27 cellular contexts compared by ENCODE assay signal in the genomic region with DNA sequence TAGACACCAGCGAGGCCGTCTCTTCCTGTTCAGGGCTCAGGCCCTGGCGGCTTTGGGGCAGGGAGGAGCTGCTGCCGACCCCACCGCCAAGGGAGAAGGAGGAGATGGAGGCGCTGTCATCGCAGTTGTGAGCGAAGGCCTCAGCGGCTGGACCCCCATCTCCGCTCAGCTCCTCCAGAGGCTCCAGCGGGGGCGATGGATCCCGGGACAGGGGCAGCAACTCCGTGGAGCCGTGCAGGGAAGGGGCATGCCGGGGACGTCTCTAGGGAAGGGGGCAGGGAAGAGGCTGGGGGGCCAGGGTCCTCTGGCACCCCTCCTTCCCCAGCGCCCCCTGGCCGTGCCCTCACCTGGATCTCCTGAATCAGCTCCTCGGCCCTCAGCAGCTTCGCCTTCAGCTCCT. TPM values are rescaled to one million over a fixed set of nuclear protein-coding genes. Genes with fewer than 3 reads are reported as not detected.
DNase-seq lines count a peak whose midpoint lies in the region; ATAC-seq, FAIRE-seq and TF ChIP-seq lines count a peak whose summit lies in the region.
"Had no signal": no experiment of that assay in that cellular context is flagged by ENCODE, and none has a peak within 500 bp of the region (broad histone marks: within the 10 kb centered on the region; RNA-seq: fewer than 3 reads in every experiment).

No MANE protein-coding gene starts in this region.

- no peaks in the 10 kb centered on the region for H3K9me1 ChIP-seq in K562 (ENCODE audit: control insufficient read depth, insufficient read depth, low read length)

- no peak for TF ChIP-seq RAD21 in K562 (CRISPR knock-in tag; conservative IDR thresholded peaks at IDR 0.05 in 1 of 2, IDR thresholded peaks at IDR 0.05 in 1 of 2)

- no peak overlapping the region for H3K4me3 Mint-ChIP-seq in stimulated activated naive CD8-positive, alpha-beta T cell treated with anti-CD3 and anti-CD28 coated beads, Interleukin-15, amount 100 ng/mL, for 72 hours

- H3K9me3 Mint-ChIP-seq in stimulated activated naive CD8-positive, alpha-beta T cell treated with anti-CD3 and anti-CD28 coated beads, Interleukin-15, amount 100 ng/mL, for 72 hours = no peaks in the 10 kb centered on the region
- H3K9me3 Mint-ChIP-seq: CD4-positive, alpha-beta memory T cell had no signal

- no peak for TF ChIP-seq EP300 in K562 (IDR thresholded peaks at IDR 0.05; ENCODE audit: low read length)

- CTCF ChIA-PET in K562 (lab: Yijun Ruan, JAX; ENCODE audit: low intra/inter-chr PET ratio) (no interaction called here), RWPE1 (lab: Yijun Ruan, JAX) (no interaction called here)

- peaks cover 5% of the 10 kb centered on the region for H3K4me1 Mint-ChIP-seq in stimulated activated naive CD8-positive, alpha-beta T cell treated with anti-CD3 and anti-CD28 coated beads, Interleukin-15, amount 100 ng/mL, for 72 hours
- H3K4me1 Mint-ChIP-seq: CD4-positive, alpha-beta memory T cell had no signal

- H3K27ac Mint-ChIP-seq in stimulated activated naive CD8-positive, alpha-beta T cell treated with anti-CD3 and anti-CD28 coated beads, Interleukin-15, amount 100 ng/mL, for 72 hours = no peak overlapping the region

- H3K36me3 ChIP-seq in H7 (replicated peaks; ENCODE audit: control insufficient read depth, insufficient read depth, low read length) (peaks cover 1% of the 10 kb centered on the region), K562 (ENCODE audit: control insufficient read depth, insufficient read depth, low read length) (no peaks in the 10 kb centered on the region), neuronal stem cell (replicated peaks in 1 of 2; ENCODE audit: control insufficient read depth in 2 of 2, insufficient read depth in 2 of 2, low read length in 2 of 2) (peaks cover 4 to 43% of the 10 kb centered on the region in 2 donors)

- H3K9ac ChIP-seq in K562 (ENCODE audit: insufficient read depth in 1 of 2, low read depth in 2 of 2, low read length in 2 of 2) (peak overlapping the region in 1 of 2 experiments; percentile 71; a peak in 1 of 4 replicates), neuronal stem cell (ENCODE audit: low read depth, low read length, poor library complexity) (no peak overlapping the region)

- H3K79me2 ChIP-seq in K562 (ENCODE audit: control insufficient read depth, insufficient read depth, low read length) = no peaks in the 10 kb centered on the region

- ATAC-seq in K562 = no peak
- ATAC-seq in stimulated activated naive CD8-positive, alpha-beta T cell treated with anti-CD3 and anti-CD28 coated beads, Interleukin-15, amount 100 ng/mL, for 72 hours = no peak
- ATAC-seq: GM12878 had no signal

- no peak overlapping the region for H3K14ac ChIP-seq in neuronal stem cell (ENCODE audit: low read length)

- H3K4me3 ChIP-seq in H7 (ENCODE audit: insufficient read depth, low read depth, low read length) (no peak overlapping the region), K562 (no peak overlapping the region), neuronal stem cell (ENCODE audit: low read length in 2 of 2) (no peak overlapping the region)
- H3K4me3 ChIP-seq: GM12878, Peyer's patch, SK-N-MC had no signal

- H2BK15ac ChIP-seq in neuronal stem cell (ENCODE audit: low read length) = no peak overlapping the region

- H3K4me2 ChIP-seq in K562 (ENCODE audit: insufficient read depth, low read length) (no peak overlapping the region), neuronal stem cell (ENCODE audit: insufficient read depth, low read length, poor library complexity, severe bottlenecking) (no peak overlapping the region)

- H4K91ac ChIP-seq in neuronal stem cell (ENCODE audit: low read depth, low read length, poor library complexity) = no peak overlapping the region

- H3K79me1 ChIP-seq in neuronal stem cell (ENCODE audit: low read depth, low read length) = peaks cover 2% of the 10 kb centered on the region

- peak overlapping the region; percentile 26 for H2AK5ac ChIP-seq in neuronal stem cell (ENCODE audit: low read depth, low read length)

- POLR2A ChIA-PET in K562 (lab: Yijun Ruan, JAX) = interaction anchor here (0.6 to 2.5 kb wide), 2 partner anchors 9 to 391 kb away, joined by 3 to 10 read pairs; no protein-coding TSS in a partner anchor
- POLR2A ChIA-PET in RWPE1 (lab: Yijun Ruan, JAX; ENCODE audit: low non-redundant PET) = no interaction called here

- H3K4ac ChIP-seq in neuronal stem cell (ENCODE audit: low read length) = no peak overlapping the region

- no peak overlapping the region for H2BK5ac ChIP-seq in neuronal stem cell (ENCODE audit: low read length)

- FAIRE-seq in K562 (lab: Jason Lieb, UNC) = no peak
- FAIRE-seq: A204.1, GM12878, H1 had no signal

- intact Hi-C loops in K562 (cut with micrococcal nuclease) = no loop called here

- H2BK120ac ChIP-seq in neuronal stem cell (ENCODE audit: low read depth, low read length) = no peak overlapping the region

- H3K4me1 ChIP-seq in K562 (replicated peaks in 1 of 2; ENCODE audit: control insufficient read depth in 2 of 2, insufficient read depth in 2 of 2, low read length in 2 of 2) (peaks cover 0 to 18% of the 10 kb centered on the region in 2 experiments; a peak in 2 of 5 replicates), neuronal stem cell (ENCODE audit: control insufficient read depth in 2 of 2, insufficient read depth in 1 of 2, low read depth in 1 of 2, low read length in 2 of 2) (no peaks in the 10 kb centered on the region)
- H3K4me1 ChIP-seq: Peyer's patch had no signal

- H2AFZ ChIP-seq in K562 (ENCODE audit: low read depth, low read length) (no peak overlapping the region), neuronal stem cell (ENCODE audit: low read length) (no peak overlapping the region)

- H3K18ac ChIP-seq in neuronal stem cell (ENCODE audit: low read length) = no peak overlapping the region

- TF ChIP-seq POLR2A in K562 (conservative IDR thresholded peaks at IDR 0.05) = no peak

- in situ Hi-C loops in K562 (cut with MboI) = no loop called here

- H4K8ac ChIP-seq in neuronal stem cell (ENCODE audit: low read depth, low read length) = no peak overlapping the region

- no peaks in the 10 kb centered on the region for H4K20me1 ChIP-seq in K562 (replicated peaks; ENCODE audit: control insufficient read depth, insufficient read depth, low read length)

- TF ChIP-seq CTCF in K562 (IDR thresholded peaks at IDR 0.05 in 2 of 3, conservative IDR thresholded peaks at IDR 0.05 in 1 of 3; ENCODE audit: insufficient read depth in 2 of 3, low read depth in 1 of 3, low read length in 3 of 3) = no peak
- TF ChIP-seq CTCF in RWPE1 (conservative IDR thresholded peaks at IDR 0.05; ENCODE audit: low read depth) = no peak

- H3K27ac ChIP-seq in K562 (ENCODE audit: extremely low read depth, low read depth, low read length) (no peak overlapping the region), neuronal stem cell (replicated peaks; ENCODE audit: low read length) (no peak overlapping the region), RWPE1 (no peak overlapping the region)
- H3K27ac ChIP-seq: HL-60, Peyer's patch, SK-N-MC had no signal

- peak overlapping the region; percentile 58 for H2BK12ac ChIP-seq in neuronal stem cell (ENCODE audit: low read length)

- BruUV-seq in K562 (replicated peaks; lab: Mats Ljungman, UMichigan) = no TSS peak

- 88% methylated on average over 11 of the region's 21 CpGs for WGBS in K562 (ENCODE audit: insufficient coverage, low coverage, missing lambda C conversion rate)
- no CpG with 5 or more reads among the region's 21 CpGs for WGBS in neuronal stem cell (ENCODE audit: extremely low coverage in 2 of 2, insufficient read length in 2 of 2, insufficient replicate concordance in 1 of 2), 2 donors

- H3K27me3 ChIP-seq in H7 (ENCODE audit: control insufficient read depth, insufficient read depth, low read length) (no peaks in the 10 kb centered on the region), K562 (ENCODE audit: control insufficient read depth in 2 of 2, insufficient read depth in 2 of 2, low read length in 2 of 2) (no peaks in the 10 kb centered on the region), neuronal stem cell (ENCODE audit: control insufficient read depth in 3 of 3, insufficient read depth in 3 of 3, low read depth in 1 of 3, low read length in 3 of 3) (no peaks in the 10 kb centered on the region)
- H3K27me3 ChIP-seq: Peyer's patch had no signal

- DNase-seq in H7 (peak; percentile 57), K562 (ENCODE audit: extremely low read depth in 1 of 4, low spot score in 3 of 4) (peak in 2 of 4 experiments; percentile 8 to 13), neuronal stem cell (ENCODE audit: low spot score) (no peak), RWPE1 (ENCODE audit: low spot score) (no peak), AG20443 (ENCODE audit: low spot score) (no peak)
- no peak for DNase-seq in stimulated activated naive CD8-positive, alpha-beta T cell treated with anti-CD3 and anti-CD28 coated beads, Interleukin-15, amount 100 ng/mL, for 72 hours
- DNase-seq: AML-193; C1 segment of cervical spinal cord; CD4-positive, alpha-beta memory T cell; COR-L47; EL; GDM1; Karpas-422; NCI-H1436; NCI-H187; NCI-H2081 treated with DMSO at 0.1 percent for 48 hours; NCI-H226; OCI-M1; Peyer's patch; SIG-M5 had no signal

- no peaks in the 10 kb centered on the region for H3K9me3 ChIP-seq in K562 (replicated peaks; ENCODE audit: control insufficient read depth, insufficient read depth, low read depth, low read length)
- no peaks in the 10 kb centered on the region for H3K9me3 ChIP-seq in neuronal stem cell (replicated peaks in 1 of 2; ENCODE audit: control insufficient read depth in 2 of 2, insufficient read depth in 1 of 2, low read depth in 1 of 2, low read length in 2 of 2)
- H3K9me3 ChIP-seq: Peyer's patch had no signal

- H3K27me3 Mint-ChIP-seq in stimulated activated naive CD8-positive, alpha-beta T cell treated with anti-CD3 and anti-CD28 coated beads, Interleukin-15, amount 100 ng/mL, for 72 hours = no peaks in the 10 kb centered on the region
- H3K27me3 Mint-ChIP-seq: CD4-positive, alpha-beta memory T cell had no signal

- peak overlapping the region; percentile 20 for H3K23ac ChIP-seq in neuronal stem cell (ENCODE audit: low read depth, low read length, poor library complexity)

RNA-seq across cellular contexts. Expression of a gene that starts 10.7 kb away (rescaled TPM):
- total RNA-seq in H7 (2014; rRNA removed; shearing (Covaris generic)) = 13.3 and 17.3 TPM in 2 replicates
- 11.5 and 16.7 TPM in 2 replicates for total RNA-seq in K562 (2011; cell fraction: chromatin; rRNA removed; ENCODE audit: low replicate concordance)
- 12.7 and 13.3 TPM in 2 replicates for total RNA-seq in K562 (2011; cell fraction: nucleolus; rRNA removed)
- total RNA-seq in K562 (2011; cell fraction: nucleoplasm; rRNA removed) = 7.5 and 12.1 TPM in 2 replicates
- total RNA-seq in K562 (2014; rRNA removed) = 13.4 and 14.4 TPM in 2 replicates
- total RNA-seq in K562 (2014; rRNA removed; fragmentation: Illumina TruSeq; extraction: Trizol) = 1.3 and 2.4 TPM in 2 replicates
- 10.1 and 11.0 TPM in 2 replicates for total RNA-seq in K562 (2015; rRNA removed; fragmentation: Illumina TruSeq; extraction: Trizol)
- total RNA-seq in K562 (2021) = 7.9 and 10.6 TPM in 2 replicates
- polyA plus RNA-seq in K562 (2011; rRNA removed) = 3.5 and 4.9 TPM in 2 replicates
- polyA plus RNA-seq in K562 (2011; cell fraction: cytosol; rRNA removed) = 3.5 and 6.3 TPM in 2 replicates
- polyA plus RNA-seq in K562 (2011; cell fraction: nucleus; rRNA removed) = 8.3 and 10.7 TPM in 2 replicates
- polyA plus RNA-seq in K562 (2012) = 9.7 and 12.6 TPM in 2 replicates
- polyA plus RNA-seq in K562 (2014; fragmentation: Illumina TruSeq; extraction: Trizol) = 1.6 and 4.5 TPM in 2 replicates
- under 1 TPM; 0.15 to 0.20 TPM for polyA plus RNA-seq in K562 (2014; fragmentation: Nextera tagmentation; extraction: Ambion mirVana)
- 10.3 and 16.6 TPM in 2 replicates for polyA plus RNA-seq in K562 (2014; rRNA removed)
- polyA minus RNA-seq in K562 (2011; rRNA and poly(A)+ RNA removed) = 2.9 and 3.5 TPM in 2 replicates
- 1.8 and 4.3 TPM in 2 replicates for polyA minus RNA-seq in K562 (2011; cell fraction: cytosol; rRNA and poly(A)+ RNA removed)
- polyA minus RNA-seq in K562 (2011; cell fraction: nucleus; rRNA and poly(A)+ RNA removed) = 4.1 and 4.6 TPM in 2 replicates
- polyA plus RNA-seq in neuronal stem cell (2013, experiment 1 of 2) = 5.9 TPM
- polyA plus RNA-seq in neuronal stem cell (2013, experiment 2 of 2) = 5.4 TPM

RNA-seq across cellular contexts. Expression of a gene that starts 17.4 kb away (rescaled TPM):
- 1.2 and 1.9 TPM in 2 replicates for total RNA-seq in H7 (2014; rRNA removed; shearing (Covaris generic))
- total RNA-seq in K562 (2011; cell fraction: chromatin; rRNA removed; ENCODE audit: low replicate concordance) = 1.8 TPM in 1 of 2 replicates, not detected in the other
- total RNA-seq in K562 (2011; cell fraction: nucleolus; rRNA removed) = 1.2 and 1.8 TPM in 2 replicates
- total RNA-seq in K562 (2011; cell fraction: nucleoplasm; rRNA removed) = 0.76 and 1.0 TPM in 2 replicates
- total RNA-seq in K562 (2014; rRNA removed) (2.8 and 4.0 TPM in 2 replicates), K562 (2014; rRNA removed; fragmentation: Illumina TruSeq; extraction: Trizol) (1.2 and 1.3 TPM in 2 replicates), K562 (2015; rRNA removed; fragmentation: Illumina TruSeq; extraction: Trizol) (3.3 and 4.0 TPM in 2 replicates), K562 (2021) (3.0 and 3.7 TPM in 2 replicates)
- polyA plus RNA-seq in K562 (2011; rRNA removed) (1.4 and 2.1 TPM in 2 replicates), K562 (2014; fragmentation: Illumina TruSeq; extraction: Trizol) (1.3 and 3.3 TPM in 2 replicates), K562 (2014; fragmentation: Nextera tagmentation; extraction: Ambion mirVana) (under 1 TPM in 1 of 2 experiments, not detected in 1; 0.27 TPM), K562 (2014; rRNA removed) (2.6 and 4.1 TPM in 2 replicates)
- 4.8 and 6.7 TPM in 2 replicates for polyA plus RNA-seq in K562 (2011; cell fraction: cytosol; rRNA removed)
- polyA plus RNA-seq in K562 (2011; cell fraction: nucleus; rRNA removed) = 1.9 and 2.5 TPM in 2 replicates
- 4.0 and 6.3 TPM in 2 replicates for polyA plus RNA-seq in K562 (2012)
- polyA minus RNA-seq in K562 (2011; rRNA and poly(A)+ RNA removed) = 0.33 and 0.60 TPM in 2 replicates
- polyA minus RNA-seq in K562 (2011; cell fraction: cytosol; rRNA and poly(A)+ RNA removed) = 3.4 TPM in 1 of 2 replicates, not detected in the other
- polyA minus RNA-seq in K562 (2011; cell fraction: nucleus; rRNA and poly(A)+ RNA removed) = 0.40 and 1.3 TPM in 2 replicates
- 0.21 TPM for polyA plus RNA-seq in neuronal stem cell (2013, experiment 1 of 2)
- 0.14 TPM for polyA plus RNA-seq in neuronal stem cell (2013, experiment 2 of 2)
- total RNA-seq: CD4-positive, alpha-beta memory T cell; M059J had no signal
- polyA plus RNA-seq: AG04450 had no signal

RNA-seq across cellular contexts. Expression of a gene that starts 36.0 kb away (rescaled TPM):
- 0.10 and 1.0 TPM in 2 replicates for total RNA-seq in H7 (2014; rRNA removed; shearing (Covaris generic))
- 19.9 and 68.6 TPM in 2 replicates for total RNA-seq in K562 (2011; cell fraction: chromatin; rRNA removed; ENCODE audit: low replicate concordance)
- total RNA-seq in K562 (2011; cell fraction: nucleolus; rRNA removed) = 13.0 and 15.8 TPM in 2 replicates
- 17.7 and 18.4 TPM in 2 replicates for total RNA-seq in K562 (2011; cell fraction: nucleoplasm; rRNA removed)
- 0.41 and 0.65 TPM in 2 replicates for total RNA-seq in K562 (2014; rRNA removed)
- total RNA-seq in K562 (2014; rRNA removed; fragmentation: Illumina TruSeq; extraction: Trizol) = 0.64 and 0.65 TPM in 2 replicates
- total RNA-seq in K562 (2015; rRNA removed; fragmentation: Illumina TruSeq; extraction: Trizol) = 0.65 and 1.9 TPM in 2 replicates
- total RNA-seq in K562 (2021) = 2.3 and 2.6 TPM in 2 replicates
- polyA plus RNA-seq in K562 (2011; rRNA removed) = 1.2 and 3.1 TPM in 2 replicates
- 1.5 and 2.5 TPM in 2 replicates for polyA plus RNA-seq in K562 (2011; cell fraction: cytosol; rRNA removed)
- 27.8 and 31.5 TPM in 2 replicates for polyA plus RNA-seq in K562 (2011; cell fraction: nucleus; rRNA removed)
- polyA plus RNA-seq in K562 (2012) = 2.8 and 6.1 TPM in 2 replicates
- 1.8 TPM in 2 replicates for polyA plus RNA-seq in K562 (2014; fragmentation: Illumina TruSeq; extraction: Trizol)
- under 1 TPM; 0.25 to 0.58 TPM for polyA plus RNA-seq in K562 (2014; fragmentation: Nextera tagmentation; extraction: Ambion mirVana)
- polyA plus RNA-seq in K562 (2014; rRNA removed) = 1.4 and 1.8 TPM in 2 replicates
- polyA minus RNA-seq in K562 (2011; rRNA and poly(A)+ RNA removed) = 0.60 and 2.1 TPM in 2 replicates
- polyA minus RNA-seq in K562 (2011; cell fraction: cytosol; rRNA and poly(A)+ RNA removed) = 0.76 and 1.4 TPM in 2 replicates
- 2.0 and 4.8 TPM in 2 replicates for polyA minus RNA-seq in K562 (2011; cell fraction: nucleus; rRNA and poly(A)+ RNA removed)
- polyA plus RNA-seq in neuronal stem cell (2013, experiment 1 of 2) = 1.9 TPM
- polyA plus RNA-seq in neuronal stem cell (2013, experiment 2 of 2) = 1.7 TPM
- total RNA-seq: M059J had no signal
- polyA plus RNA-seq: CD4-positive, alpha-beta memory T cell had no signal

RNA-seq across cellular contexts. Expression of a gene that starts 36.4 kb away (rescaled TPM):
- 29.1 and 34.8 TPM in 2 replicates for total RNA-seq in H7 (2014; rRNA removed; shearing (Covaris generic))
- total RNA-seq in K562 (2011; cell fraction: chromatin; rRNA removed; ENCODE audit: low replicate concordance) = 277 and 436 TPM in 2 replicates
- 228 and 264 TPM in 2 replicates for total RNA-seq in K562 (2011; cell fraction: nucleolus; rRNA removed)
- total RNA-seq in K562 (2011; cell fraction: nucleoplasm; rRNA removed) = 253 and 320 TPM in 2 replicates
- total RNA-seq in K562 (2014; rRNA removed) = 45.5 and 67.2 TPM in 2 replicates
- total RNA-seq in K562 (2014; rRNA removed; fragmentation: Illumina TruSeq; extraction: Trizol) = 45.9 and 46.9 TPM in 2 replicates
- total RNA-seq in K562 (2015; rRNA removed; fragmentation: Illumina TruSeq; extraction: Trizol) = 40.6 and 41.5 TPM in 2 replicates
- total RNA-seq in K562 (2021) = 49.2 and 54.3 TPM in 2 replicates
- polyA plus RNA-seq in K562 (2011; rRNA removed) = 100 and 106 TPM in 2 replicates
- polyA plus RNA-seq in K562 (2011; cell fraction: cytosol; rRNA removed) = 49.6 and 74.5 TPM in 2 replicates
- 240 and 326 TPM in 2 replicates for polyA plus RNA-seq in K562 (2011; cell fraction: nucleus; rRNA removed)
- polyA plus RNA-seq in K562 (2012) = 40.3 and 56.4 TPM in 2 replicates
- 55.1 and 62.0 TPM in 2 replicates for polyA plus RNA-seq in K562 (2014; fragmentation: Illumina TruSeq; extraction: Trizol)
- polyA plus RNA-seq in K562 (2014; fragmentation: Nextera tagmentation; extraction: Ambion mirVana) = 10 to 100 TPM; 15.6 to 16.1 TPM
- 73.7 and 80.9 TPM in 2 replicates for polyA plus RNA-seq in K562 (2014; rRNA removed)
- 54.5 TPM in 2 replicates for polyA minus RNA-seq in K562 (2011; rRNA and poly(A)+ RNA removed)
- 15.4 and 21.7 TPM in 2 replicates for polyA minus RNA-seq in K562 (2011; cell fraction: cytosol; rRNA and poly(A)+ RNA removed)
- polyA minus RNA-seq in K562 (2011; cell fraction: nucleus; rRNA and poly(A)+ RNA removed) = 70.1 and 82.0 TPM in 2 replicates
- 22.8 TPM for polyA plus RNA-seq in neuronal stem cell (2013, experiment 1 of 2)
- 23.4 TPM for polyA plus RNA-seq in neuronal stem cell (2013, experiment 2 of 2)

RNA-seq across cellular contexts. Expression of a gene that starts 50.7 kb away (rescaled TPM):
- total RNA-seq in H7 (2014; rRNA removed; shearing (Covaris generic)) = 38.9 and 40.0 TPM in 2 replicates
- total RNA-seq in K562 (2011; cell fraction: chromatin; rRNA removed; ENCODE audit: low replicate concordance) = 80.7 and 204 TPM in 2 replicates
- 124 and 147 TPM in 2 replicates for total RNA-seq in K562 (2011; cell fraction: nucleolus; rRNA removed)
- 94.3 and 96.1 TPM in 2 replicates for total RNA-seq in K562 (2011; cell fraction: nucleoplasm; rRNA removed)
- total RNA-seq in K562 (2014; rRNA removed) (24.7 and 25.9 TPM in 2 replicates), K562 (2014; rRNA removed; fragmentation: Illumina TruSeq; extraction: Trizol) (4.2 and 9.5 TPM in 2 replicates), K562 (2015; rRNA removed; fragmentation: Illumina TruSeq; extraction: Trizol) (15.3 and 16.8 TPM in 2 replicates), K562 (2021) (52.5 and 58.2 TPM in 2 replicates)
- polyA plus RNA-seq in K562 (2011; rRNA removed) (12.3 and 23.7 TPM in 2 replicates), K562 (2014; fragmentation: Illumina TruSeq; extraction: Trizol) (39.4 and 43.6 TPM in 2 replicates), K562 (2014; fragmentation: Nextera tagmentation; extraction: Ambion mirVana) (under 1 TPM; 0.18 to 0.53 TPM), K562 (2014; rRNA removed) (41.7 and 42.5 TPM in 2 replicates)
- polyA plus RNA-seq in K562 (2011; cell fraction: cytosol; rRNA removed) = 17.1 and 29.3 TPM in 2 replicates
- polyA plus RNA-seq in K562 (2011; cell fraction: nucleus; rRNA removed) = 163 and 237 TPM in 2 replicates
- 36.6 and 51.3 TPM in 2 replicates for polyA plus RNA-seq in K562 (2012)
- 3.2 and 4.6 TPM in 2 replicates for polyA minus RNA-seq in K562 (2011; rRNA and poly(A)+ RNA removed)
- polyA minus RNA-seq in K562 (2011; cell fraction: cytosol; rRNA and poly(A)+ RNA removed) = 8.1 and 11.8 TPM in 2 replicates
- polyA minus RNA-seq in K562 (2011; cell fraction: nucleus; rRNA and poly(A)+ RNA removed) = 28.5 and 28.7 TPM in 2 replicates
- 37.2 TPM for polyA plus RNA-seq in neuronal stem cell (2013, experiment 1 of 2)
- 36.9 TPM for polyA plus RNA-seq in neuronal stem cell (2013, experiment 2 of 2)
